Comparison of ENCODE assay signal across 8 cellular contexts in the genomic region with DNA sequence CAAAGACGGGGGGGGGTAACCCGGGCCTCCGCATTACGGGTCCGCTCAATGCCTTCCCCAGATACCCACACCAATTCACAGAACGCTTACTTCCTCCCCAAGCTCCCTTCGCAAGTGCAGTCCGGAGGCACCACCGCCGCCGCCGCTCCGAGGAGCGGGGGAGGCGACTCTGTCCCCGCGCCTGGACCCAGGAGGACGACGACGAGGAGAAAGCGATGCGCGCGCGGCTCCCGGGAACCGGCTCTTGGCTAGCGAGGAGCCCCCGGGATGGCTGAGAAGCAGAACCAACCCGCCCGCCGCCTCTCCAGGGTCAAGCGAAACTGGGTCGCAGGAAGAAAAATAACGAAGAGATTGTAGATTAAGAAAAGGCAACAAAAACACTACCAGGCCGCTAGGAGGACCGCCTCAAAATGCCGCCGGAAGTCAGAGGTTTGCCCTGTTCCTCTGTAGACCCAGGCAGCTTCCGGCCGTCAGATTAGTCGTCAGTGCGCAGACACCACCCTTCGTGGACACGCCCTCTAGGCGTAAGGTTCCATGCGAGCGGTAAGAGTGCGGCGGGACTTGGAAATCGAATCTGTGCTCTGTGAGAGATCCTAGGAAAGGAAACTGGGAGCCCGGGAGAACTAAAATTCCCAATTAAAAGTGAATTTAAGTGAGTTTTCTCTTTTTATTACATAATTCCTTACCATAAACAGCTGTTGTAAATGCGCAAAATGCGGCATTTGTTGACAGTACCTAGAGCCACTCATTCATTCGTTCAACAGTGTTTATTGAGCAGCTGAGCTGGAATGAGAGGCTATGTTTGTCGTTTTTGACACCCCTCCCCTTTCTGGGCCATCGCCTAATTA. TPM values are rescaled to one million over a fixed set of nuclear protein-coding genes. Genes with fewer than 3 reads are reported as not detected.
A peak's percentile ranks its signal among the peaks of the same experiment; 100 is the strongest.
DNase-seq lines count a peak whose midpoint lies in the region; ATAC-seq and TF ChIP-seq lines count a peak whose summit lies in the region.

A gene with protein sequence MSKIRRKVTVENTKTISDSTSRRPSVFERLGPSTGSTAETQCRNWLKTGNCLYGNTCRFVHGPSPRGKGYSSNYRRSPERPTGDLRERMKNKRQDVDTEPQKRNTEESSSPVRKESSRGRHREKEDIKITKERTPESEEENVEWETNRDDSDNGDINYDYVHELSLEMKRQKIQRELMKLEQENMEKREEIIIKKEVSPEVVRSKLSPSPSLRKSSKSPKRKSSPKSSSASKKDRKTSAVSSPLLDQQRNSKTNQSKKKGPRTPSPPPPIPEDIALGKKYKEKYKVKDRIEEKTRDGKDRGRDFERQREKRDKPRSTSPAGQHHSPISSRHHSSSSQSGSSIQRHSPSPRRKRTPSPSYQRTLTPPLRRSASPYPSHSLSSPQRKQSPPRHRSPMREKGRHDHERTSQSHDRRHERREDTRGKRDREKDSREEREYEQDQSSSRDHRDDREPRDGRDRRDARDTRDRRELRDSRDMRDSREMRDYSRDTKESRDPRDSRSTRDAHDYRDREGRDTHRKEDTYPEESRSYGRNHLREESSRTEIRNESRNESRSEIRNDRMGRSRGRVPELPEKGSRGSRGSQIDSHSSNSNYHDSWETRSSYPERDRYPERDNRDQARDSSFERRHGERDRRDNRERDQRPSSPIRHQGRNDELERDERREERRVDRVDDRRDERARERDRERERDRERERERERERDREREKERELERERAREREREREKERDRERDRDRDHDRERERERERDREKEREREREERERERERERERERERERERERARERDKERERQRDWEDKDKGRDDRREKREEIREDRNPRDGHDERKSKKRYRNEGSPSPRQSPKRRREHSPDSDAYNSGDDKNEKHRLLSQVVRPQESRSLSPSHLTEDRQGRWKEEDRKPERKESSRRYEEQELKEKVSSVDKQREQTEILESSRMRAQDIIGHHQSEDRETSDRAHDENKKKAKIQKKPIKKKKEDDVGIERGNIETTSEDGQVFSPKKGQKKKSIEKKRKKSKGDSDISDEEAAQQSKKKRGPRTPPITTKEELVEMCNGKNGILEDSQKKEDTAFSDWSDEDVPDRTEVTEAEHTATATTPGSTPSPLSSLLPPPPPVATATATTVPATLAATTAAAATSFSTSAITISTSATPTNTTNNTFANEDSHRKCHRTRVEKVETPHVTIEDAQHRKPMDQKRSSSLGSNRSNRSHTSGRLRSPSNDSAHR (N-terminal part only) (minus strand): TSS at position 433 of the 848 bp plus-strand sequence. CDS start 7,239 bp downstream, outside the sequence.

- H3K4me1 Mint-ChIP-seq in activated naive CD8-positive, alpha-beta T cell (ENCODE audit: low read depth), result peaks cover 40% of the 10 kb centered on the region
- H3K4me1 Mint-ChIP-seq in glutamatergic neuron (ENCODE audit: low read depth, unreplicated experiment), result peaks cover 6% of the 10 kb centered on the region

- ATAC-seq in HG02623 (IDR thresholded peaks at IDR 0.05; ENCODE audit: unreplicated experiment) (peak; percentile 100), thoracic aorta (ENCODE audit: insufficient number of reproducible peaks, low FRiP score, low read depth) (peak; percentile 94)

- no peaks in the 10 kb centered on the region for H3K36me3 ChIP-seq in osteoblast (ENCODE audit: insufficient read depth, low read length)
- H3K36me3 ChIP-seq in thoracic aorta, result no peaks in the 10 kb centered on the region

- H3K9me3 ChIP-seq in osteoblast (ENCODE audit: low read depth, low read length) (no peaks in the 10 kb centered on the region), thoracic aorta (no peaks in the 10 kb centered on the region)

- H2AFZ ChIP-seq in osteoblast (ENCODE audit: low read length), result peak within 1 kb of the TSS; percentile 99

- H3K27ac ChIP-seq in osteoblast (ENCODE audit: low read depth, low read length), result peak within 1 kb of the TSS; percentile 88
- peak within 1 kb of the TSS; percentile 94 to 96 for H3K27ac ChIP-seq in thoracic aorta

- DNase-seq in GM12864 (ENCODE audit: low read depth) (peak; percentile 91), NCI-H1105 (lab: John Stamatoyannopoulos, UW) (peak; percentile 85), SKM-1 treated with dmso at 0.1 percent for 144 hours (lab: John Stamatoyannopoulos, UW; ENCODE audit: unreplicated experiment) (peak; percentile 93), glutamatergic neuron (peak; percentile 91), osteoblast (ENCODE audit: insufficient read length, low spot score, missing footprints) (peak; percentile 91), thoracic aorta (ENCODE audit: low spot score) (peak; percentile 81)

- peak within 1 kb of the TSS; percentile 98 for H3K4me2 ChIP-seq in osteoblast (ENCODE audit: insufficient read depth, low read length)

- H3K4me3 ChIP-seq in GM12864 (ENCODE audit: low read depth, low read length) (peak within 1 kb of the TSS; percentile 98), osteoblast (ENCODE audit: insufficient read depth, low read length) (peak within 1 kb of the TSS; percentile 94), thoracic aorta (peak within 1 kb of the TSS; percentile 95)

- peaks cover 9% of the 10 kb centered on the region for H4K20me1 ChIP-seq in osteoblast (ENCODE audit: insufficient read depth, low read length)

- H3K27me3 Mint-ChIP-seq in activated naive CD8-positive, alpha-beta T cell, result peaks cover 11% of the 10 kb centered on the region
- peaks cover 2% of the 10 kb centered on the region for H3K27me3 Mint-ChIP-seq in glutamatergic neuron (ENCODE audit: unreplicated experiment)

- peaks cover 23% of the 10 kb centered on the region for H3K4me1 ChIP-seq in osteoblast (ENCODE audit: insufficient read depth, low read length)
- H3K4me1 ChIP-seq in thoracic aorta (ENCODE audit: control insufficient read depth in 1 of 2, low read depth in 2 of 2), result peaks cover 22 to 32% of the 10 kb centered on the region in 2 donors

- peak within 1 kb of the TSS; percentile 92 for H3K4me3 Mint-ChIP-seq in activated naive CD8-positive, alpha-beta T cell
- H3K4me3 Mint-ChIP-seq in glutamatergic neuron (ENCODE audit: unreplicated experiment), result peak within 1 kb of the TSS; percentile 97

- peak within 1 kb of the TSS; percentile 94 for H3K27ac Mint-ChIP-seq in activated naive CD8-positive, alpha-beta T cell
- H3K27ac Mint-ChIP-seq in glutamatergic neuron (ENCODE audit: unreplicated experiment), result peak within 1 kb of the TSS; percentile 98

- TF ChIP-seq CTCF in GM12864 (IDR thresholded peaks at IDR 0.05; ENCODE audit: low read depth, low read length, missing control alignments) (peak; percentile 45), glutamatergic neuron (IDR thresholded peaks at IDR 0.05; ENCODE audit: partially characterized antibody, unreplicated experiment) (peak; percentile 43), osteoblast (IDR thresholded peaks at IDR 0.05; ENCODE audit: extremely low read depth, low read depth, low read length) (peak; percentile 35), thoracic aorta (IDR thresholded peaks at IDR 0.05) (peak; percentile 49)

- H3K36me3 Mint-ChIP-seq in activated naive CD8-positive, alpha-beta T cell, result peaks cover 8% of the 10 kb centered on the region
- H3K36me3 Mint-ChIP-seq in glutamatergic neuron (ENCODE audit: unreplicated experiment), result no peaks in the 10 kb centered on the region

- H3K79me2 ChIP-seq in osteoblast (ENCODE audit: insufficient read depth, low read length), result peaks cover 48% of the 10 kb centered on the region

- H3K27me3 ChIP-seq in osteoblast (ENCODE audit: insufficient read depth, low read length), result no peaks in the 10 kb centered on the region
- H3K27me3 ChIP-seq in thoracic aorta (replicated peaks; ENCODE audit: insufficient read depth), result no peaks in the 10 kb centered on the region

- no peaks in the 10 kb centered on the region for H3K9me3 Mint-ChIP-seq in activated naive CD8-positive, alpha-beta T cell (ENCODE audit: low read depth)
- H3K9me3 Mint-ChIP-seq in glutamatergic neuron (ENCODE audit: unreplicated experiment), result no peaks in the 10 kb centered on the region

RNA-seq across cellular contexts. Expression of the gene that starts here (rescaled TPM):
- total RNA-seq in glutamatergic neuron (ENCODE audit: unreplicated experiment) (72.3 TPM), osteoblast (19.5 and 22.1 TPM in 2 replicates), thoracic aorta (10 to 100 TPM; 21.8 to 39.5 TPM)

Comparison
In these comparisons a context has a peak if more than half of its experiments do, and no peak if none do; other contexts are left out.
1. Peak in every context shown above with its lines: DNase-seq, ATAC-seq, H3K4me3 ChIP-seq and H3K27ac ChIP-seq.